In genomic region chr6:33273129-33273923, GRCh38 we compare ENCODE assay signal across 8 cellular contexts. TPM values are rescaled to one million over a fixed set of nuclear protein-coding genes. Genes with fewer than 3 reads are reported as not detected.
DNase-seq lines count a peak whose midpoint lies in the region; ATAC-seq and TF ChIP-seq lines count a peak whose summit lies in the region.

No MANE protein-coding gene starts in this region.

- H3K9me2 ChIP-seq in Karpas-422 (replicated peaks; ENCODE audit: insufficient read depth, low read length): no peaks in the 10 kb centered on the region

- H3K4me3 Mint-ChIP-seq in CD14-positive monocyte (peak overlapping the region in 1 of 2 donors; percentile 100), natural killer cell (peak overlapping the region; percentile 96)

- H3K4me1 ChIP-seq in Karpas-422 (ENCODE audit: low read length): peaks cover 69% of the 10 kb centered on the region
- H3K4me1 ChIP-seq in colonic mucosa: peaks cover 43% of the 10 kb centered on the region

- H3K27ac ChIP-seq in Karpas-422 (ENCODE audit: low read length): peak overlapping the region; percentile 83
- peak overlapping the region; percentile 84 for H3K27ac ChIP-seq in colonic mucosa

- H3K9me3 Mint-ChIP-seq in CD14-positive monocyte: no peaks in the 10 kb centered on the region
- no peaks in the 10 kb centered on the region for H3K9me3 Mint-ChIP-seq in natural killer cell

- H3K36me3 Mint-ChIP-seq in CD14-positive monocyte (peaks cover 41 to 50% of the 10 kb centered on the region in 2 donors), natural killer cell (peaks cover 7% of the 10 kb centered on the region)

- H3K27ac Mint-ChIP-seq in CD14-positive monocyte (peak overlapping the region in 6 of 7 donors; percentile 98 to 100 (median 100)), natural killer cell (peak overlapping the region; percentile 97 to 98)

- TF ChIP-seq CTCF in CD14-positive monocyte (IDR thresholded peaks at IDR 0.05) (no peak), colonic mucosa (IDR thresholded peaks at IDR 0.05) (no peak), natural killer cell (IDR thresholded peaks at IDR 0.05) (no peak)

- no peak for DNase-seq in CD14-positive monocyte (ENCODE audit: low spot score)
- peak; percentile 49 for DNase-seq in Karpas-422
- DNase-seq in colonic mucosa: no peak
- DNase-seq in natural killer cell: no peak
- DNase-seq in KG1 (lab: John Stamatoyannopoulos, UW): no peak
- DNase-seq in hypothalamus (lab: John Stamatoyannopoulos, UW): no peak

- peaks cover 52% of the 10 kb centered on the region for H3K79me2 ChIP-seq in Karpas-422 (ENCODE audit: low read length)

- no peak for ATAC-seq in natural killer cell
- ATAC-seq in GM21423 (IDR thresholded peaks at IDR 0.05; ENCODE audit: unreplicated experiment): no peak
- ATAC-seq in GM21529 (IDR thresholded peaks at IDR 0.05; ENCODE audit: unreplicated experiment): no peak

- intact Hi-C loops in CD14-positive monocyte (cut with micrococcal nuclease) (loop anchor here in 1 of 2 donors (2.0 kb wide), 1 partner anchor 15 kb away; the partner anchor contains the start of genes PFDN6 and WDR46), colonic mucosa (cut with DNase I) (no loop called here), natural killer cell (cut with micrococcal nuclease) (loop anchor here (2.0 kb wide), 1 partner anchor 65 kb away; the partner anchor contains the start of gene RING1)

- peaks cover 60% of the 10 kb centered on the region for H3K4me1 Mint-ChIP-seq in CD14-positive monocyte
- peaks cover 70 to 71% of the 10 kb centered on the region in 2 donors for H3K4me1 Mint-ChIP-seq in natural killer cell

- H3K27me3 Mint-ChIP-seq in CD14-positive monocyte (ENCODE audit: low read depth in 3 of 3): no peaks in the 10 kb centered on the region
- no peaks in the 10 kb centered on the region for H3K27me3 Mint-ChIP-seq in natural killer cell (ENCODE audit: low read depth in 2 of 2)

- H2AFZ ChIP-seq in Karpas-422 (ENCODE audit: low read length): no peak overlapping the region

- H3K4me3 ChIP-seq in Karpas-422 (ENCODE audit: low read length) (peak overlapping the region; percentile 80), colonic mucosa (peak overlapping the region; percentile 90)

- H3K9ac ChIP-seq in Karpas-422 (ENCODE audit: low read length) (peak overlapping the region; percentile 91), colonic mucosa (ENCODE audit: low read depth in 2 of 2, low read length in 2 of 2) (peak overlapping the region; percentile 76 to 97)

- H3K36me3 ChIP-seq in Karpas-422 (ENCODE audit: insufficient read depth, low read length): peaks cover 38% of the 10 kb centered on the region
- H3K36me3 ChIP-seq in colonic mucosa: peaks cover 4% of the 10 kb centered on the region

- H3K27me3 ChIP-seq in Karpas-422 (ENCODE audit: low read length) (no peaks in the 10 kb centered on the region), colonic mucosa (no peaks in the 10 kb centered on the region)

- H4K20me1 ChIP-seq in Karpas-422 (ENCODE audit: insufficient read depth, low read depth, low read length): peaks cover 40% of the 10 kb centered on the region

- peak overlapping the region; percentile 90 for H3K4me2 ChIP-seq in Karpas-422 (ENCODE audit: low read depth, low read length, poor library complexity, severe bottlenecking)

- H3K9me3 ChIP-seq in Karpas-422 (ENCODE audit: low read length) (no peaks in the 10 kb centered on the region), colonic mucosa (no peaks in the 10 kb centered on the region)

RNA-seq across cellular contexts. Expression of gene RPS18, which starts 1.5 kb away (rescaled TPM):
- 1,000 to 10,000 TPM; 2,430 to 2,894 TPM for polyA plus RNA-seq in CD14-positive monocyte
- 7,996 and 13,063 TPM in 2 replicates for total RNA-seq in Karpas-422 (2014; rRNA removed; shearing (Covaris generic); ENCODE audit: low replicate concordance)
- total RNA-seq in colonic mucosa: 1,000 to 10,000 TPM; 1,996 to 2,041 TPM
- total RNA-seq in natural killer cell: 1,000 to 10,000 TPM; 1,182 to 1,707 (median 1,500) TPM

RNA-seq across cellular contexts. Expression of gene VPS52, which starts 1.6 kb away (rescaled TPM):
- 10 to 100 TPM; 11.0 to 14.5 TPM for polyA plus RNA-seq in CD14-positive monocyte
- 21.6 and 76.5 TPM in 2 replicates for total RNA-seq in Karpas-422 (2014; rRNA removed; shearing (Covaris generic); ENCODE audit: low replicate concordance)
- total RNA-seq in colonic mucosa (10 to 100 TPM; 48.4 to 73.2 TPM), natural killer cell (100 to 1,000 TPM in 1 of 3 donors, 10 to 100 TPM in 2; 98.0 to 112 (median 99.4) TPM)

RNA-seq across cellular contexts. Expression of gene B3GALT4, which starts 3.6 kb away (rescaled TPM):
- 10 to 100 TPM; 28.5 to 32.2 TPM for polyA plus RNA-seq in CD14-positive monocyte
- 3.4 and 16.2 TPM in 2 replicates for total RNA-seq in Karpas-422 (2014; rRNA removed; shearing (Covaris generic); ENCODE audit: low replicate concordance)
- total RNA-seq in colonic mucosa: 10 to 100 TPM; 22.0 to 26.4 TPM
- total RNA-seq in natural killer cell: 10 to 100 TPM; 22.7 to 24.1 (median 23.1) TPM

RNA-seq across cellular contexts. Expression of gene WDR46, which starts 15.7 kb away (rescaled TPM):
- polyA plus RNA-seq in CD14-positive monocyte: 10 to 100 TPM; 33.3 to 37.3 TPM
- total RNA-seq in Karpas-422 (2014; rRNA removed; shearing (Covaris generic); ENCODE audit: low replicate concordance): 59.6 and 91.1 TPM in 2 replicates
- total RNA-seq in colonic mucosa (10 to 100 TPM; 25.7 to 51.7 TPM), natural killer cell (10 to 100 TPM; 33.6 to 56.3 (median 47.0) TPM)

RNA-seq across cellular contexts. Expression of gene PFDN6, which starts 16.1 kb away (rescaled TPM):
- 10 to 100 TPM; 26.0 to 28.4 TPM for polyA plus RNA-seq in CD14-positive monocyte
- total RNA-seq in Karpas-422 (2014; rRNA removed; shearing (Covaris generic); ENCODE audit: low replicate concordance): 66.7 and 126 TPM in 2 replicates
- 10 to 100 TPM; 36.5 to 77.0 TPM for total RNA-seq in colonic mucosa
- 10 to 100 TPM; 19.2 to 26.5 (median 22.7) TPM for total RNA-seq in natural killer cell
